ENCODE assay signal across 28 cellular contexts in the genomic region with DNA sequence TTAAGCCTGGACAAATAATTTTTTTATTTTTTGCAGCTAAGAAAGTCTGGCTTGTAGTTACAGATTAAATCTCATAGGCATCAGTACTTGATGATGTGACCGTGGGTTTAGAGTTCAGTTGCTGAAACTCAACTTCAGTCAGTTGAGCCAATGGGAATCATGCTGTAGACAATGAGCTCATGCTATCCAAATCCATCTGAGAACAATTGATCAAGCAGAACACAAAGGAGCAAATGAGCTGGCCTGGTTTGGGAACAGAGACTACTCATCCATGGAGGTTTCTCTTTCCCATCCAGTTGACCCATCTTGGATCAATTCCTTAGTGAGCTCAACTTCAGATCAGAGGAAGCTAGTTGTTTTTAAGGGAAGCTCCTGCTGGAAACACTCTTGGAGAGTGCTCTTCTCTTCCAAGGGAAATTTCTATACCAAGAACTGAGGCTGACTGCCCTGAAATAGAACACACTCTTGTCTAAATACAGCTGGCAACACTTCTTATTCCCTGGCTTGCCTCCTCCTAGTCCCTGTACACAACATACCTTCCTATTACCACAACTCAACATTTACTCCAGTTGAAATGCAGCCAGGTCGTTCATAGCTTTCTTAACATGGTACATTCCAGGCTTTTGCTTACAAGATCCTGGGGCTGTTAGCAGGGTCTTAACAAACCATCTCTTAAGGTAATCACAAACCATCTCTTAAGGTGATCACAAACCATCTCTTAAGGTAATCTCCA.
DNase-seq lines count a peak whose midpoint lies in the region; ATAC-seq and TF ChIP-seq lines count a peak whose summit lies in the region.
"Had no signal": no experiment of that assay in that cellular context is flagged by ENCODE, and none has a peak within 500 bp of the region (broad histone marks: within the 10 kb centered on the region; RNA-seq: fewer than 3 reads in every experiment).

No MANE protein-coding gene starts in this region.

- no peaks in the 10 kb centered on the region for H3K79me2 ChIP-seq in PC-3 (ENCODE audit: low read length)

- POLR2A ChIA-PET in PC-3 (lab: Charles Lee; ENCODE audit: unreplicated experiment): no interaction called here
- POLR2A ChIA-PET in GM10248 (lab: Yijun Ruan, JAX): no interaction called here

- H3K4me1 ChIP-seq in left ventricle myocardium inferior (no peaks in the 10 kb centered on the region), PC-3 (ENCODE audit: insufficient read depth, low read length) (no peaks in the 10 kb centered on the region)
- H3K4me1 ChIP-seq: adrenal gland, colonic mucosa, testis had no signal

- H3K9me2 ChIP-seq in PC-3 (replicated peaks; ENCODE audit: low read length): no peaks in the 10 kb centered on the region

- H2AFZ ChIP-seq in PC-3 (ENCODE audit: low read length): no peak overlapping the region

- CTCF ChIA-PET in PC-3 (lab: Charles Lee): no interaction called here
- CTCF ChIA-PET in GM10248 (lab: Yijun Ruan, JAX): interaction anchor here (1.2 to 3.5 kb wide), 4 partner anchors 11 to 341 kb away, joined by 4 to 20 read pairs (median 5); no protein-coding TSS in a partner anchor

- H3K9ac ChIP-seq in PC-3 (ENCODE audit: low read length): no peak overlapping the region

- H3F3A ChIP-seq in PC-3 (ENCODE audit: low read length, unreplicated experiment): no peaks in the 10 kb centered on the region

- DNase-seq in Right ventricle myocardium superior (no peak), left ventricle myocardium inferior (no peak), PC-3 (peak; percentile 16), fibroblast of gingiva (ENCODE audit: low read depth) (peak; percentile 60), NK-92 (lab: John Stamatoyannopoulos, UW; ENCODE audit: unreplicated experiment) (no peak), GM10248 (ENCODE audit: extremely low spot score) (no peak), NOMO-1 (lab: John Stamatoyannopoulos, UW; ENCODE audit: unreplicated experiment in 2 of 2) (no peak)
- DNase-seq: activated CD4-positive, alpha-beta T cell treated with anti-CD3 and anti-CD28 coated beads for 36 hours; activated T-cell treated with anti-CD3 and anti-CD28 coated beads, Interleukin-2, amount 50 U/mL, for 24 hours; adrenal gland; colonic mucosa; hippocampal formation; immature natural killer cell; left lung; naive thymus-derived CD4-positive, alpha-beta T cell; NCI-H1105; NCI-H2029 treated with DMSO at 0.1 percent for 48 hours; NCI-H2227 treated with DMSO at 0.1 percent for 48 hours; NCI-H774; nucleus accumbens; OCI-M1; stimulated activated naive CD4-positive, alpha-beta T cell treated with Interleukin-2 at 50 U/mL for 16 hours; testis had no signal

- ATAC-seq in Right ventricle myocardium superior (ENCODE audit: poor library complexity) (peak; percentile 24), PC-3 (no peak), GM21576 (IDR thresholded peaks at IDR 0.05; ENCODE audit: unreplicated experiment) (no peak)
- ATAC-seq: activated CD4-positive, alpha-beta T cell treated with anti-CD3 and anti-CD28 coated beads for 36 hours; esophagus mucosa; HCT116; K562; left lung; naive thymus-derived CD4-positive, alpha-beta T cell; Right ventricle myocardium inferior had no signal

- H3K36me3 ChIP-seq in left ventricle myocardium inferior (no peaks in the 10 kb centered on the region), PC-3 (ENCODE audit: low read depth, low read length) (no peaks in the 10 kb centered on the region)
- H3K36me3 ChIP-seq: adrenal gland, colonic mucosa, left lung had no signal

- intact Hi-C loops in Right ventricle myocardium superior (cut with DNase I) (no loop called here), left ventricle myocardium inferior (cut with micrococcal nuclease) (no loop called here), PC-3 (cut with micrococcal nuclease) (no loop called here)

- H3K4me3 ChIP-seq in left ventricle myocardium inferior: no peak overlapping the region
- H3K4me3 ChIP-seq in PC-3 (ENCODE audit: low read length): no peak overlapping the region
- H3K4me3 ChIP-seq: adrenal gland, colonic mucosa, K562, left lung, testis had no signal

- no peaks in the 10 kb centered on the region for H3K27me3 ChIP-seq in left ventricle myocardium inferior (ENCODE audit: low read depth)
- no peaks in the 10 kb centered on the region for H3K27me3 ChIP-seq in PC-3 (ENCODE audit: low read length)
- H3K27me3 ChIP-seq: adrenal gland, colonic mucosa, left lung, testis had no signal

- H3K9me3 ChIP-seq in left ventricle myocardium inferior (replicated peaks): no peaks in the 10 kb centered on the region
- no peaks in the 10 kb centered on the region for H3K9me3 ChIP-seq in PC-3 (ENCODE audit: low read length)
- H3K9me3 ChIP-seq: adrenal gland, colonic mucosa, left lung, testis had no signal

- H4K20me1 ChIP-seq in PC-3 (ENCODE audit: low read length): no peaks in the 10 kb centered on the region

- no peak overlapping the region for H3K4me2 ChIP-seq in PC-3 (ENCODE audit: low read length)

- TF ChIP-seq CTCF in left ventricle myocardium inferior (IDR thresholded peaks at IDR 0.05; ENCODE audit: borderline replicate concordance) (no peak), PC-3 (conservative IDR thresholded peaks at IDR 0.05; ENCODE audit: low read depth, low read length) (no peak), GM10248 (IDR thresholded peaks at IDR 0.05; ENCODE audit: control extremely low read depth, extremely low read depth, low read depth, missing control alignments) (no peak)

- H3K27ac ChIP-seq in left ventricle myocardium inferior (replicated peaks) (no peak overlapping the region), PC-3 (ENCODE audit: low read length) (no peak overlapping the region)
- H3K27ac ChIP-seq: adrenal gland, colonic mucosa, left lung, testis had no signal

- no TSS peak for BruUV-seq in PC-3 (replicated peaks; lab: Mats Ljungman, UMichigan)

Comparison
In these comparisons a context has a peak if more than half of its experiments do, and no peak if none do; other contexts are left out.
1. DNase-seq: peak in PC-3 (single experiment) and fibroblast of gingiva (single experiment); none in Right ventricle myocardium superior (single experiment), left ventricle myocardium inferior (single experiment), NK-92 (single experiment), GM10248 (single experiment) and NOMO-1 (0 of 2).